In genomic region chr6:53252177-53252692, GRCh38 we compare ENCODE assay signal across 21 cellular contexts.
"Had no signal": no experiment of that assay in that cellular context is flagged by ENCODE, and none has a peak within 500 bp of the region (broad histone marks: within the 10 kb centered on the region; RNA-seq: fewer than 3 reads in every experiment).

No MANE protein-coding gene starts in this region.

- H3K4me3 Mint-ChIP-seq: activated T-cell treated with anti-CD3 and anti-CD28 coated beads, Interleukin-2, amount 50 U/mL, for 24 hours; dendritic cell treated with granulocyte-macrophage colony-stimulating factor and Interleukin-4, amounts not matched to agents 40 ng/mL and 50 ng/mL, for 4 days; natural killer cell treated with Interleukin-12 subunit alpha and Interleukin-12 subunit beta and Interleukin-15 and Interleukin-18, amount 100 ng/mL, for 72 hours; stimulated activated naive CD8-positive, alpha-beta T cell treated with anti-CD3 and anti-CD28 coated beads, Interleukin-15, Interleukin-2, amounts not matched to agents 100 ng/mL and 50 ng/mL, for 24 hours had no signal

- H3K27ac Mint-ChIP-seq: activated T-cell treated with anti-CD3 and anti-CD28 coated beads, Interleukin-2, amount 50 U/mL, for 24 hours; activated T-helper 2 cell treated with anti-CD3 and anti-CD28 coated beads, Interferon-gamma antibody, Interleukin-2, Interleukin-4, amounts not matched to agents 10 μg/mL and 5 μg/mL and 100 μg/mL, durations not matched to agents 14 hours and 24 hours and 36 hours; dendritic cell treated with granulocyte-macrophage colony-stimulating factor and Interleukin-4, amounts not matched to agents 40 ng/mL and 50 ng/mL, for 4 days; natural killer cell treated with Interleukin-12 subunit alpha and Interleukin-12 subunit beta and Interleukin-15 and Interleukin-18, amount 100 ng/mL, for 72 hours; stimulated activated naive CD8-positive, alpha-beta T cell treated with anti-CD3 and anti-CD28 coated beads, Interleukin-15, Interleukin-2, amounts not matched to agents 100 ng/mL and 50 ng/mL, for 24 hours had no signal

- H3K27me3 Mint-ChIP-seq: activated T-cell treated with anti-CD3 and anti-CD28 coated beads, Interleukin-2, amount 50 U/mL, for 24 hours; dendritic cell treated with granulocyte-macrophage colony-stimulating factor and Interleukin-4, amounts not matched to agents 40 ng/mL and 50 ng/mL, for 4 days; natural killer cell treated with Interleukin-12 subunit alpha and Interleukin-12 subunit beta and Interleukin-15 and Interleukin-18, amount 100 ng/mL, for 72 hours; stimulated activated naive CD8-positive, alpha-beta T cell treated with anti-CD3 and anti-CD28 coated beads, Interleukin-15, Interleukin-2, amounts not matched to agents 100 ng/mL and 50 ng/mL, for 24 hours had no signal

- H3K9me3 ChIP-seq: left lung, ovary, prostate gland, tibial nerve, uterus had no signal

- H3K79me2 ChIP-seq: hepatocyte had no signal

- H3K4me1 ChIP-seq: foreskin keratinocyte, left lung, prostate gland, uterus had no signal

- H3K36me3 ChIP-seq: left lung, ovary, prostate gland, uterus had no signal

- H3K9me3 Mint-ChIP-seq: activated T-cell treated with anti-CD3 and anti-CD28 coated beads, Interleukin-2, amount 50 U/mL, for 24 hours; activated T-helper 2 cell treated with anti-CD3 and anti-CD28 coated beads, Interferon-gamma antibody, Interleukin-2, Interleukin-4, amounts not matched to agents 10 μg/mL and 5 μg/mL and 100 μg/mL, durations not matched to agents 14 hours and 24 hours and 36 hours; dendritic cell treated with granulocyte-macrophage colony-stimulating factor and Interleukin-4, amounts not matched to agents 40 ng/mL and 50 ng/mL, for 4 days; natural killer cell treated with Interleukin-12 subunit alpha and Interleukin-12 subunit beta and Interleukin-15 and Interleukin-18, amount 100 ng/mL, for 72 hours; stimulated activated naive CD8-positive, alpha-beta T cell treated with anti-CD3 and anti-CD28 coated beads, Interleukin-15, Interleukin-2, amounts not matched to agents 100 ng/mL and 50 ng/mL, for 24 hours had no signal

- DNase-seq: activated CD4-positive, alpha-beta T cell treated with anti-CD3 and anti-CD28 coated beads, Interleukin-2, amount 50 U/mL, for 4 hours; activated CD8-positive, alpha-beta memory T cell treated with anti-CD3 and anti-CD28 coated beads for 24 hours; activated CD8-positive, alpha-beta memory T cell treated with anti-CD3 and anti-CD28 coated beads, Interleukin-2, amount 50 U/mL, for 4 hours; activated naive CD4-positive, alpha-beta T cell treated with Interleukin-2 at 50 U/mL for 16 hours; activated T-cell treated with anti-CD3 and anti-CD28 coated beads, Interleukin-2, amount 50 U/mL, for 24 hours; amygdala; effector CD8-positive, alpha-beta T cell; foreskin keratinocyte; kidney glomerular epithelial cell; left lung; midbrain; ovary; stimulated activated CD4-positive, alpha-beta T cell treated with anti-CD3 and anti-CD28 coated beads, Interleukin-4, amount 100 ng/mL, for 24 hours; uterus had no signal

- H3K27me3 ChIP-seq: foreskin keratinocyte, hepatocyte, left lung, ovary, tibial nerve, uterus had no signal

- H3K4me2 ChIP-seq: hepatocyte had no signal

- H3K4me3 ChIP-seq: hepatocyte, left lung, ovary, prostate gland, tibial nerve, uterus had no signal

- H3K36me3 Mint-ChIP-seq: natural killer cell treated with Interleukin-12 subunit alpha and Interleukin-12 subunit beta and Interleukin-15 and Interleukin-18, amount 100 ng/mL, for 72 hours had no signal

- ATAC-seq: foreskin keratinocyte; left lung; natural killer cell treated with Interleukin-12 subunit alpha and Interleukin-12 subunit beta and Interleukin-15 and Interleukin-18, amount 100 ng/mL, for 72 hours had no signal

- H3K27ac ChIP-seq: foreskin keratinocyte, hepatocyte, left lung, ovary, prostate gland, uterus had no signal
